ENCODE assay signal across 8 cellular contexts in the genomic region with DNA sequence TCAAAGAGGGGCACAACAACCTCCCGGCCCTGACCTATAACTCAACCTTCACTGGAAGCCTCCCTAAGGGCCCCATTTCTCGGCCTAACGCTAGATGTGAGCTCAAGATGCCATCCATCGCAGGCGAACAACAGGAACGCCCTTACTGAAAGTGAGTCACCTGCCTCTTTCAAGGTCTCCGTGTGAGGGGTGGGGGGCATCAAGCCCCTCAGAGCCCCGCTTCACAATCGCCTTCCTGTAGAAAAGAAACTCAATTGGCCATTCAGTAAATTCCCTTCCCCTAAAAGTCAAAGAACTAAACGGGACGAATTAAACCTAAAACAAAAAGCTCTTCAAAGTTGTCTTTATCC. TPM values are rescaled to one million over a fixed set of nuclear protein-coding genes. Genes with fewer than 3 reads are reported as not detected.
A peak's percentile ranks its signal among the peaks of the same experiment; 100 is the strongest.
DNase-seq lines count a peak whose midpoint lies in the region; ATAC-seq and TF ChIP-seq lines count a peak whose summit lies in the region.

No MANE protein-coding gene starts in this region.

- no peak for DNase-seq in LNCaP clone FGC (ENCODE audit: low read depth)
- DNase-seq in activated CD8-positive, alpha-beta memory T cell treated with anti-CD3 and anti-CD28 coated beads, Interleukin-2, amount 50 U/mL, for 1 hour (ENCODE audit: extremely low read depth): peak; percentile 14
- no peak for DNase-seq in epithelial cell of proximal tubule (ENCODE audit: low read depth)
- DNase-seq in myocyte (ENCODE audit: low read depth): peak; percentile 47
- peak; percentile 55 for DNase-seq in stimulated activated naive CD8-positive, alpha-beta T cell treated with anti-CD3 and anti-CD28 coated beads, Interleukin-15, Interleukin-2, amounts not matched to agents 100 U/mL and 50 U/mL, for 24 hours

- H3K4me3 ChIP-seq in LNCaP clone FGC (ENCODE audit: low read depth, low read length) (peak overlapping the region; percentile 85), epithelial cell of proximal tubule (ENCODE audit: low read depth, low read length) (peak overlapping the region; percentile 70)

- ATAC-seq in GM18511 (IDR thresholded peaks at IDR 0.05; ENCODE audit: unreplicated experiment) (peak; percentile 40), GM21423 (IDR thresholded peaks at IDR 0.05; ENCODE audit: unreplicated experiment) (no peak), HG03457 (IDR thresholded peaks at IDR 0.05; ENCODE audit: unreplicated experiment) (no peak)
- ATAC-seq in stimulated activated naive CD8-positive, alpha-beta T cell treated with anti-CD3 and anti-CD28 coated beads, Interleukin-15, Interleukin-2, amounts not matched to agents 100 U/mL and 50 U/mL, for 24 hours: peak; percentile 62

- TF ChIP-seq CTCF in LNCaP clone FGC (IDR thresholded peaks at IDR 0.05; ENCODE audit: control insufficient read depth, extremely low read depth, insufficient read depth) (no peak), epithelial cell of proximal tubule (conservative IDR thresholded peaks at IDR 0.05; ENCODE audit: low read depth, low read length) (no peak)

RNA-seq across cellular contexts. Expression of gene ZMYM6, which starts 0.7 kb away (rescaled TPM):
- 4.6 and 8.0 TPM in 2 replicates for total RNA-seq in epithelial cell of proximal tubule
- 10.1 and 17.5 TPM in 2 replicates for total RNA-seq in myocyte
- polyA plus RNA-seq in myocyte (2012): 7.8 TPM

RNA-seq across cellular contexts. Expression of gene TMEM35B, which starts 45.9 kb away (rescaled TPM):
- total RNA-seq in epithelial cell of proximal tubule (20.1 and 28.8 TPM in 2 replicates), myocyte (18.7 and 26.3 TPM in 2 replicates)
- polyA plus RNA-seq in myocyte (2012): 34.5 TPM

RNA-seq across cellular contexts. Expression of gene ZMYM1, which starts 48.1 kb away (rescaled TPM):
- total RNA-seq in epithelial cell of proximal tubule (12.6 and 12.8 TPM in 2 replicates), myocyte (10.0 and 11.5 TPM in 2 replicates)
- polyA plus RNA-seq in myocyte (2012): 3.7 TPM

Comparison
In these comparisons a context has a peak if more than half of its experiments do, and no peak if none do; other contexts are left out.
1. ATAC-seq: peak in GM18511 (single experiment) and stimulated activated naive CD8-positive, alpha-beta T cell treated with anti-CD3 and anti-CD28 coated beads, Interleukin-15, Interleukin-2, amounts not matched to agents 100 U/mL and 50 U/mL, for 24 hours (single experiment); none in GM21423 (single experiment) and HG03457 (single experiment).
2. DNase-seq: peak in activated CD8-positive, alpha-beta memory T cell treated with anti-CD3 and anti-CD28 coated beads, Interleukin-2, amount 50 U/mL, for 1 hour (single experiment), myocyte (single experiment) and stimulated activated naive CD8-positive, alpha-beta T cell treated with anti-CD3 and anti-CD28 coated beads, Interleukin-15, Interleukin-2, amounts not matched to agents 100 U/mL and 50 U/mL, for 24 hours (single experiment); none in LNCaP clone FGC (single experiment) and epithelial cell of proximal tubule (single experiment).